Comparison of ENCODE assay signal across 13 cellular contexts in genomic region chr4:76589402-76589801, GRCh38.
DNase-seq lines count a peak whose midpoint lies in the region; ATAC-seq and TF ChIP-seq lines count a peak whose summit lies in the region.
"Had no signal": no experiment of that assay in that cellular context is flagged by ENCODE, and none has a peak within 500 bp of the region (broad histone marks: within the 10 kb centered on the region; RNA-seq: fewer than 3 reads in every experiment).

No MANE protein-coding gene starts in this region.

- H3K27me3 ChIP-seq in layer of hippocampus (ENCODE audit: control insufficient read depth, insufficient read depth, low read length): no peaks in the 10 kb centered on the region
- no peaks in the 10 kb centered on the region for H3K27me3 ChIP-seq in tibial artery
- no peaks in the 10 kb centered on the region for H3K27me3 ChIP-seq in prostate gland (replicated peaks; ENCODE audit: insufficient read depth)

- TF ChIP-seq CTCF in cardiac fibroblast (IDR thresholded peaks at IDR 0.05; ENCODE audit: low read depth, low read length): no peak
- TF ChIP-seq CTCF in tibial artery (IDR thresholded peaks at IDR 0.05): no peak
- no peak for TF ChIP-seq CTCF in prostate gland (IDR thresholded peaks at IDR 0.05)

- H3K36me3 ChIP-seq in tibial artery (no peaks in the 10 kb centered on the region), prostate gland (no peaks in the 10 kb centered on the region)

- H3K4me1 Mint-ChIP-seq in activated CD4-positive, alpha-beta memory T cell treated with anti-CD3 and anti-CD28 coated beads, Interleukin-2, amount 10 ng/mL, durations not matched to agents 7 days and 5 days: no peaks in the 10 kb centered on the region

- H3K27ac ChIP-seq in layer of hippocampus (ENCODE audit: low read depth, low read length) (peak overlapping the region; percentile 19), tibial artery (peak overlapping the region; percentile 87 to 88), prostate gland (peak overlapping the region in 1 of 2 donors; percentile 30)

- TF ChIP-seq POLR2A in prostate gland (IDR thresholded peaks at IDR 0.05): no peak

- H3K9me3 Mint-ChIP-seq in activated CD4-positive, alpha-beta memory T cell treated with anti-CD3 and anti-CD28 coated beads, Interleukin-2, amount 10 ng/mL, durations not matched to agents 7 days and 5 days: no peaks in the 10 kb centered on the region
- H3K9me3 Mint-ChIP-seq: stimulated activated naive B cell treated with anti-CD40 and anti-IgM and Interleukin-4, amounts not matched to agents 10 μg/mL and 1 μg/mL and 100 μg/mL, for 72 hours had no signal

- ATAC-seq in GM18907 (IDR thresholded peaks at IDR 0.05; ENCODE audit: unreplicated experiment): no peak
- ATAC-seq: activated CD8-positive, alpha-beta T cell treated with anti-CD3 and anti-CD28 coated beads, Interleukin-2, amount 10 ng/mL, durations not matched to agents 7 days and 5 days; GM12878; stimulated activated naive B cell treated with anti-CD40 and anti-IgM and Interleukin-4, amounts not matched to agents 10 μg/mL and 1 μg/mL and 100 μg/mL, for 72 hours had no signal

- H3K36me3 Mint-ChIP-seq in activated CD4-positive, alpha-beta memory T cell treated with anti-CD3 and anti-CD28 coated beads, Interleukin-2, amount 10 ng/mL, durations not matched to agents 7 days and 5 days (ENCODE audit: low read depth): no peaks in the 10 kb centered on the region
- H3K36me3 Mint-ChIP-seq: stimulated activated naive B cell treated with anti-CD40 and anti-IgM and Interleukin-4, amounts not matched to agents 10 μg/mL and 1 μg/mL and 100 μg/mL, for 72 hours had no signal

- H3K27ac Mint-ChIP-seq in activated CD4-positive, alpha-beta memory T cell treated with anti-CD3 and anti-CD28 coated beads, Interleukin-2, amount 10 ng/mL, durations not matched to agents 7 days and 5 days: no peak overlapping the region
- H3K27ac Mint-ChIP-seq: activated CD8-positive, alpha-beta T cell treated with anti-CD3 and anti-CD28 coated beads, Interleukin-2, amount 10 ng/mL, durations not matched to agents 7 days and 5 days; stimulated activated naive B cell treated with anti-CD40 and anti-IgM and Interleukin-4, amounts not matched to agents 10 μg/mL and 1 μg/mL and 100 μg/mL, for 72 hours had no signal

- no peaks in the 10 kb centered on the region for H3K9me3 ChIP-seq in tibial artery
- H3K9me3 ChIP-seq in prostate gland: no peaks in the 10 kb centered on the region

- H3K4me3 ChIP-seq in cardiac fibroblast (replicated peaks in 1 of 2; ENCODE audit: low read depth in 2 of 2, low read length in 2 of 2) (no peak overlapping the region), tibial artery (no peak overlapping the region), prostate gland (no peak overlapping the region)
- H3K4me3 ChIP-seq: GM12878 had no signal

- H3K4me3 Mint-ChIP-seq in activated CD4-positive, alpha-beta memory T cell treated with anti-CD3 and anti-CD28 coated beads, Interleukin-2, amount 10 ng/mL, durations not matched to agents 7 days and 5 days: no peak overlapping the region
- H3K4me3 Mint-ChIP-seq: activated CD8-positive, alpha-beta T cell treated with anti-CD3 and anti-CD28 coated beads, Interleukin-2, amount 10 ng/mL, durations not matched to agents 7 days and 5 days; stimulated activated naive B cell treated with anti-CD40 and anti-IgM and Interleukin-4, amounts not matched to agents 10 μg/mL and 1 μg/mL and 100 μg/mL, for 72 hours had no signal

- 50% methylated on average over 1 of the region's 1 CpG for WGBS in prostate gland

- DNase-seq in HK-2 (ENCODE audit: unreplicated experiment) (peak; percentile 22), cardiac fibroblast (ENCODE audit: low read depth in 2 of 2) (peak; percentile 62 to 82), tibial artery (no peak), prostate gland (ENCODE audit: low spot score) (no peak), NCI-H82 (lab: John Stamatoyannopoulos, UW) (no peak)
- DNase-seq in activated CD4-positive, alpha-beta memory T cell treated with anti-CD3 and anti-CD28 coated beads, Interleukin-2, amount 10 ng/mL, durations not matched to agents 7 days and 5 days: no peak
- DNase-seq: activated CD8-positive, alpha-beta T cell treated with anti-CD3 and anti-CD28 coated beads, Interleukin-2, amount 10 ng/mL, durations not matched to agents 7 days and 5 days; effector memory CD4-positive, alpha-beta T cell; KG1; stimulated activated naive B cell treated with anti-CD40 and anti-IgM and Interleukin-4, amounts not matched to agents 10 μg/mL and 1 μg/mL and 100 μg/mL, for 72 hours had no signal

- peaks cover 0 to 86% (median 52%) of the 10 kb centered on the region in 4 donors for H3K4me1 ChIP-seq in tibial artery
- H3K4me1 ChIP-seq in prostate gland (replicated peaks): no peaks in the 10 kb centered on the region

- CTCF ChIA-PET in activated CD4-positive, alpha-beta memory T cell treated with anti-CD3 and anti-CD28 coated beads, Interleukin-2, amount 10 ng/mL, durations not matched to agents 7 days and 5 days (lab: Charles Lee): no interaction called here

- POLR2A ChIA-PET in activated CD4-positive, alpha-beta memory T cell treated with anti-CD3 and anti-CD28 coated beads, Interleukin-2, amount 10 ng/mL, durations not matched to agents 7 days and 5 days (lab: Charles Lee): no interaction called here

- intact Hi-C loops in tibial artery (cut with DNase I; ENCODE audit: low total_unique reads) (no loop called here), prostate gland (cut with DNase I) (no loop called here)

- peaks cover 55% of the 10 kb centered on the region for H3K27me3 Mint-ChIP-seq in activated CD4-positive, alpha-beta memory T cell treated with anti-CD3 and anti-CD28 coated beads, Interleukin-2, amount 10 ng/mL, durations not matched to agents 7 days and 5 days

Comparison
In these comparisons a context has a peak if more than half of its experiments do, and no peak if none do; other contexts are left out.
1. DNase-seq: peak in HK-2 (single experiment) and cardiac fibroblast (2 of 2); none in tibial artery (0 of 2), prostate gland (single experiment), activated CD4-positive, alpha-beta memory T cell treated with anti-CD3 and anti-CD28 coated beads, Interleukin-2, amount 10 ng/mL, durations not matched to agents 7 days and 5 days (single experiment) and NCI-H82 (single experiment).